1 cellular context compared by ENCODE assay signal in the genomic region with DNA sequence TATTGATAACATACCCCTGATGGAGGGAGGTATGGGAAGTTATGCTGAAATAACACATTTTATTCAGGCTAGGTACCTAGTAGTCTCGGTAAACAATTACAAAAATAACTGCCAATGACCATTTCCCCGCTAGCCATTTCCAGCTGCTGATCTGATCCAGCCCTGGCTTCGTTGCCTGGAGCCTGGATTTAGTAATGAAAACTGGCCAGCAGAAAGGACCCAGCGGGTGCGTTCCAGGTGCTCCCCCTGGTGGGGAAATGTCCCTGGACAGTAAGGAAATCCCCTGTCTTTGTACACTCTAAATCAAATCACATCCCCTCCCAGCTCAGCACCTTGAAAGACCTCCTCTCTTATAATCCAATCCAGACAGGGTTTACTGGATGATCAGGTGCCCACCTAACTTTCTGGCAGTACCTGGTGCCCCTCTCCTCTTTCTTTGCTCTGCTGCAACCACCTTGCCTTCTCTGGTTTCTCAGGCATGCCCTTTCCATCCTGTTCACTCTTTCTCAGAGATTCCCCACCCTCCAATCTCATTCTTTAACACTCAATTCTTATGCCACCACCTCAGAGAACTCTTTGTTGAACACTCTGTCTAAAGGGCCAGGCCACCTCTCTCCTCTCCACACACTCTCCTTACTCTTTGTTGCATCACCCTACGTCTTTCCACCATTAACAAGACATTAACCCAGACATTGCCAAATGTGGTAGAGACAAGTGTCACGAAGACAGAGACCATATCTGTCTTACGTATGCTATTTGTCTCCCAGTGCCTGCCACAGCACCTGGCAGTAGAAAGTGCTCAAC.
TF ChIP-seq lines count a peak whose summit lies in the region.

No MANE protein-coding gene starts in this region.

TF ChIP-seq in K562, 482 proteins besides CTCF, POLR2A, EP300 and RAD21 (continued from another document and continues in another):
- TF ChIP-seq, protein P1, sequence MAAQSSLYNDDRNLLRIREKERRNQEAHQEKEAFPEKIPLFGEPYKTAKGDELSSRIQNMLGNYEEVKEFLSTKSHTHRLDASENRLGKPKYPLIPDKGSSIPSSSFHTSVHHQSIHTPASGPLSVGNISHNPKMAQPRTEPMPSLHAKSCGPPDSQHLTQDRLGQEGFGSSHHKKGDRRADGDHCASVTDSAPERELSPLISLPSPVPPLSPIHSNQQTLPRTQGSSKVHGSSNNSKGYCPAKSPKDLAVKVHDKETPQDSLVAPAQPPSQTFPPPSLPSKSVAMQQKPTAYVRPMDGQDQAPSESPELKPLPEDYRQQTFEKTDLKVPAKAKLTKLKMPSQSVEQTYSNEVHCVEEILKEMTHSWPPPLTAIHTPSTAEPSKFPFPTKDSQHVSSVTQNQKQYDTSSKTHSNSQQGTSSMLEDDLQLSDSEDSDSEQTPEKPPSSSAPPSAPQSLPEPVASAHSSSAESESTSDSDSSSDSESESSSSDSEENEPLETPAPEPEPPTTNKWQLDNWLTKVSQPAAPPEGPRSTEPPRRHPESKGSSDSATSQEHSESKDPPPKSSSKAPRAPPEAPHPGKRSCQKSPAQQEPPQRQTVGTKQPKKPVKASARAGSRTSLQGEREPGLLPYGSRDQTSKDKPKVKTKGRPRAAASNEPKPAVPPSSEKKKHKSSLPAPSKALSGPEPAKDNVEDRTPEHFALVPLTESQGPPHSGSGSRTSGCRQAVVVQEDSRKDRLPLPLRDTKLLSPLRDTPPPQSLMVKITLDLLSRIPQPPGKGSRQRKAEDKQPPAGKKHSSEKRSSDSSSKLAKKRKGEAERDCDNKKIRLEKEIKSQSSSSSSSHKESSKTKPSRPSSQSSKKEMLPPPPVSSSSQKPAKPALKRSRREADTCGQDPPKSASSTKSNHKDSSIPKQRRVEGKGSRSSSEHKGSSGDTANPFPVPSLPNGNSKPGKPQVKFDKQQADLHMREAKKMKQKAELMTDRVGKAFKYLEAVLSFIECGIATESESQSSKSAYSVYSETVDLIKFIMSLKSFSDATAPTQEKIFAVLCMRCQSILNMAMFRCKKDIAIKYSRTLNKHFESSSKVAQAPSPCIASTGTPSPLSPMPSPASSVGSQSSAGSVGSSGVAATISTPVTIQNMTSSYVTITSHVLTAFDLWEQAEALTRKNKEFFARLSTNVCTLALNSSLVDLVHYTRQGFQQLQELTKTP (IDR thresholded peaks at IDR 0.05; ENCODE audit: low read depth in 1 of 2, partially characterized antibody in 2 of 2), result no peak
- TF ChIP-seq DMBX1 (CRISPR knock-in tag; IDR thresholded peaks at IDR 0.05; ENCODE audit: borderline replicate concordance) (peak; percentile 47; the same call in 1 of the 2 replicates), ZBTB17 (CRISPR knock-in tag; IDR thresholded peaks at IDR 0.05) (no peak), ZNF239 (CRISPR knock-in tag; IDR thresholded peaks at IDR 0.05) (no peak; the same call in 1 of the 2 replicates), ZNF23 (CRISPR knock-in tag; IDR thresholded peaks at IDR 0.05) (no peak), TBP (optimal IDR thresholded peaks at IDR 0.05; ENCODE audit: low read depth, low read length) (no peak), IRF2 (CRISPR knock-in tag; IDR thresholded peaks at IDR 0.05) (no peak), RHOXF2B (CRISPR knock-in tag; conservative IDR thresholded peaks at IDR 0.05) (no peak), CHD1 (IDR thresholded peaks at IDR 0.05; ENCODE audit: low read length) (no peak), BRF1 (IDR thresholded peaks at IDR 0.05; ENCODE audit: borderline replicate concordance, extremely low read depth, insufficient read length) (no peak), CHD2 (IDR thresholded peaks at IDR 0.05; ENCODE audit: low read depth, low read length) (no peak), ETV5 (CRISPR knock-in tag; IDR thresholded peaks at IDR 0.05; ENCODE audit: low read depth) (no peak), HDAC6 (IDR thresholded peaks at IDR 0.05; ENCODE audit: low read depth, low read length) (no peak), TAF15 (IDR thresholded peaks at IDR 0.05; ENCODE audit: low read depth, low read length) (no peak), MEF2D (tag; conservative IDR thresholded peaks at IDR 0.05; ENCODE audit: low read depth) (0 out of 2 replicates have a peak, but pooled peaks have one; percentile 14), ZNF143 (CRISPR knock-in tag; IDR thresholded peaks at IDR 0.05) (no peak), TARDBP (IDR thresholded peaks at IDR 0.05) (no peak), RBM15 (IDR thresholded peaks at IDR 0.05; ENCODE audit: insufficient read depth, low read length) (no peak), GATAD2B (IDR thresholded peaks at IDR 0.05; ENCODE audit: borderline replicate concordance) (no peak), NFATC3 (IDR thresholded peaks at IDR 0.05) (no peak), ZZZ3 (IDR thresholded peaks at IDR 0.05) (no peak), STAG1 (CRISPR knock-in tag; IDR thresholded peaks at IDR 0.05; ENCODE audit: borderline replicate concordance) (no peak), ZNF695 (CRISPR knock-in tag; IDR thresholded peaks at IDR 0.05) (no peak), GTF2A2 (tag; IDR thresholded peaks at IDR 0.05) (no peak), SMAD4 (CRISPR knock-in tag; conservative IDR thresholded peaks at IDR 0.05) (peak; percentile 61), DDX20 (tag; IDR thresholded peaks at IDR 0.05; ENCODE audit: low read depth) (no peak), RAD51 (IDR thresholded peaks at IDR 0.05; ENCODE audit: borderline replicate concordance, low read depth) (no peak), YY1 (IDR thresholded peaks at IDR 0.05; ENCODE audit: borderline replicate concordance in 1 of 3, control insufficient read depth in 1 of 3, extremely low read depth in 1 of 3, insufficient read depth in 3 of 3, insufficient read length in 1 of 3, insufficient replicate concordance in 2 of 3, low read depth in 1 of 3, low read length in 2 of 3) (no peak), KDM5B (IDR thresholded peaks at IDR 0.05; ENCODE audit: insufficient replicate concordance, low read depth, low read length) (no peak), HCFC1 (IDR thresholded peaks at IDR 0.05; ENCODE audit: low read depth, low read length) (no peak), ZNF785 (CRISPR knock-in tag; IDR thresholded peaks at IDR 0.05) (no peak), JUN (IDR thresholded peaks at IDR 0.05; ENCODE audit: borderline replicate concordance, low read depth, low read length) (no peak), JUN (CRISPR knock-in tag; IDR thresholded peaks at IDR 0.05; ENCODE audit: borderline replicate concordance) (no peak), ZNF778 (CRISPR knock-in tag; IDR thresholded peaks at IDR 0.05) (no peak), JUND (IDR thresholded peaks at IDR 0.05; ENCODE audit: borderline replicate concordance, low read depth, low read length) (peak; percentile 41; the same call in 1 of the 2 replicates), JUND (tag; IDR thresholded peaks at IDR 0.05; ENCODE audit: borderline replicate concordance, low read depth, low read length) (no peak), SP1 (CRISPR knock-in tag; IDR thresholded peaks at IDR 0.05) (no peak)
- TF ChIP-seq, protein P2, sequence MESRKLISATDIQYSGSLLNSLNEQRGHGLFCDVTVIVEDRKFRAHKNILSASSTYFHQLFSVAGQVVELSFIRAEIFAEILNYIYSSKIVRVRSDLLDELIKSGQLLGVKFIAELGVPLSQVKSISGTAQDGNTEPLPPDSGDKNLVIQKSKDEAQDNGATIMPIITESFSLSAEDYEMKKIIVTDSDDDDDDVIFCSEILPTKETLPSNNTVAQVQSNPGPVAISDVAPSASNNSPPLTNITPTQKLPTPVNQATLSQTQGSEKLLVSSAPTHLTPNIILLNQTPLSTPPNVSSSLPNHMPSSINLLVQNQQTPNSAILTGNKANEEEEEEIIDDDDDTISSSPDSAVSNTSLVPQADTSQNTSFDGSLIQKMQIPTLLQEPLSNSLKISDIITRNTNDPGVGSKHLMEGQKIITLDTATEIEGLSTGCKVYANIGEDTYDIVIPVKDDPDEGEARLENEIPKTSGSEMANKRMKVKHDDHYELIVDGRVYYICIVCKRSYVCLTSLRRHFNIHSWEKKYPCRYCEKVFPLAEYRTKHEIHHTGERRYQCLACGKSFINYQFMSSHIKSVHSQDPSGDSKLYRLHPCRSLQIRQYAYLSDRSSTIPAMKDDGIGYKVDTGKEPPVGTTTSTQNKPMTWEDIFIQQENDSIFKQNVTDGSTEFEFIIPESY (CRISPR knock-in tag; IDR thresholded peaks at IDR 0.05), result 0 out of 2 replicates have a peak, but pooled peaks have one; percentile 16
- TF ChIP-seq, protein P3, sequence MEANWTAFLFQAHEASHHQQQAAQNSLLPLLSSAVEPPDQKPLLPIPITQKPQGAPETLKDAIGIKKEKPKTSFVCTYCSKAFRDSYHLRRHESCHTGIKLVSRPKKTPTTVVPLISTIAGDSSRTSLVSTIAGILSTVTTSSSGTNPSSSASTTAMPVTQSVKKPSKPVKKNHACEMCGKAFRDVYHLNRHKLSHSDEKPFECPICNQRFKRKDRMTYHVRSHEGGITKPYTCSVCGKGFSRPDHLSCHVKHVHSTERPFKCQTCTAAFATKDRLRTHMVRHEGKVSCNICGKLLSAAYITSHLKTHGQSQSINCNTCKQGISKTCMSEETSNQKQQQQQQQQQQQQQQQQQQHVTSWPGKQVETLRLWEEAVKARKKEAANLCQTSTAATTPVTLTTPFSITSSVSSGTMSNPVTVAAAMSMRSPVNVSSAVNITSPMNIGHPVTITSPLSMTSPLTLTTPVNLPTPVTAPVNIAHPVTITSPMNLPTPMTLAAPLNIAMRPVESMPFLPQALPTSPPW (CRISPR knock-in tag; IDR thresholded peaks at IDR 0.05), result no peak
- TF ChIP-seq, protein P4, sequence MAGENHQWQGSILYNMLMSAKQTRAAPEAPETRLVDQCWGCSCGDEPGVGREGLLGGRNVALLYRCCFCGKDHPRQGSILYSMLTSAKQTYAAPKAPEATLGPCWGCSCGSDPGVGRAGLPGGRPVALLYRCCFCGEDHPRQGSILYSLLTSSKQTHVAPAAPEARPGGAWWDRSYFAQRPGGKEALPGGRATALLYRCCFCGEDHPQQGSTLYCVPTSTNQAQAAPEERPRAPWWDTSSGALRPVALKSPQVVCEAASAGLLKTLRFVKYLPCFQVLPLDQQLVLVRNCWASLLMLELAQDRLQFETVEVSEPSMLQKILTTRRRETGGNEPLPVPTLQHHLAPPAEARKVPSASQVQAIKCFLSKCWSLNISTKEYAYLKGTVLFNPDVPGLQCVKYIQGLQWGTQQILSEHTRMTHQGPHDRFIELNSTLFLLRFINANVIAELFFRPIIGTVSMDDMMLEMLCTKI (IDR thresholded peaks at IDR 0.05; ENCODE audit: partially characterized antibody), result no peak
- TF ChIP-seq, protein P5, sequence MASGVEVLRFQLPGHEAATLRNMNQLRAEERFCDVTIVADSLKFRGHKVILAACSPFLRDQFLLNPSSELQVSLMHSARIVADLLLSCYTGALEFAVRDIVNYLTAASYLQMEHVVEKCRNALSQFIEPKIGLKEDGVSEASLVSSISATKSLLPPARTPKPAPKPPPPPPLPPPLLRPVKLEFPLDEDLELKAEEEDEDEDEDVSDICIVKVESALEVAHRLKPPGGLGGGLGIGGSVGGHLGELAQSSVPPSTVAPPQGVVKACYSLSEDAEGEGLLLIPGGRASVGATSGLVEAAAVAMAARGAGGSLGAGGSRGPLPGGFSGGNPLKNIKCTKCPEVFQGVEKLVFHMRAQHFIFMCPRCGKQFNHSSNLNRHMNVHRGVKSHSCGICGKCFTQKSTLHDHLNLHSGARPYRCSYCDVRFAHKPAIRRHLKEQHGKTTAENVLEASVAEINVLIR (CRISPR knock-in tag; IDR thresholded peaks at IDR 0.05), result no peak
- TF ChIP-seq, protein P6, sequence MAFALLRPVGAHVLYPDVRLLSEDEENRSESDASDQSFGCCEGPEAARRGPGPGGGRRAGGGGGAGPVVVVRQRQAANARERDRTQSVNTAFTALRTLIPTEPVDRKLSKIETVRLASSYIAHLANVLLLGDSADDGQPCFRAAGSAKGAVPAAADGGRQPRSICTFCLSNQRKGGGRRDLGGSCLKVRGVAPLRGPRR (CRISPR knock-in tag; IDR thresholded peaks at IDR 0.05), result no peak
- TF ChIP-seq, protein P7, sequence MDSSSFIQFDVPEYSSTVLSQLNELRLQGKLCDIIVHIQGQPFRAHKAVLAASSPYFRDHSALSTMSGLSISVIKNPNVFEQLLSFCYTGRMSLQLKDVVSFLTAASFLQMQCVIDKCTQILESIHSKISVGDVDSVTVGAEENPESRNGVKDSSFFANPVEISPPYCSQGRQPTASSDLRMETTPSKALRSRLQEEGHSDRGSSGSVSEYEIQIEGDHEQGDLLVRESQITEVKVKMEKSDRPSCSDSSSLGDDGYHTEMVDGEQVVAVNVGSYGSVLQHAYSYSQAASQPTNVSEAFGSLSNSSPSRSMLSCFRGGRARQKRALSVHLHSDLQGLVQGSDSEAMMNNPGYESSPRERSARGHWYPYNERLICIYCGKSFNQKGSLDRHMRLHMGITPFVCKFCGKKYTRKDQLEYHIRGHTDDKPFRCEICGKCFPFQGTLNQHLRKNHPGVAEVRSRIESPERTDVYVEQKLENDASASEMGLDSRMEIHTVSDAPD (CRISPR knock-in tag; IDR thresholded peaks at IDR 0.05), result no peak
- TF ChIP-seq, protein P8, sequence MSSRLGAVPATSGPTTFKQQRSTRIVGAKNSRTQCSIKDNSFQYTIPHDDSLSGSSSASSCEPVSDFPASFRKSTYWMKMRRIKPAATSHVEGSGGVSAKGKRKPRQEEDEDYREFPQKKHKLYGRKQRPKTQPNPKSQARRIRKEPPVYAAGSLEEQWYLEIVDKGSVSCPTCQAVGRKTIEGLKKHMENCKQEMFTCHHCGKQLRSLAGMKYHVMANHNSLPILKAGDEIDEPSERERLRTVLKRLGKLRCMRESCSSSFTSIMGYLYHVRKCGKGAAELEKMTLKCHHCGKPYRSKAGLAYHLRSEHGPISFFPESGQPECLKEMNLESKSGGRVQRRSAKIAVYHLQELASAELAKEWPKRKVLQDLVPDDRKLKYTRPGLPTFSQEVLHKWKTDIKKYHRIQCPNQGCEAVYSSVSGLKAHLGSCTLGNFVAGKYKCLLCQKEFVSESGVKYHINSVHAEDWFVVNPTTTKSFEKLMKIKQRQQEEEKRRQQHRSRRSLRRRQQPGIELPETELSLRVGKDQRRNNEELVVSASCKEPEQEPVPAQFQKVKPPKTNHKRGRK (tag; IDR thresholded peaks at IDR 0.05), result no peak
- TF ChIP-seq, protein P9, sequence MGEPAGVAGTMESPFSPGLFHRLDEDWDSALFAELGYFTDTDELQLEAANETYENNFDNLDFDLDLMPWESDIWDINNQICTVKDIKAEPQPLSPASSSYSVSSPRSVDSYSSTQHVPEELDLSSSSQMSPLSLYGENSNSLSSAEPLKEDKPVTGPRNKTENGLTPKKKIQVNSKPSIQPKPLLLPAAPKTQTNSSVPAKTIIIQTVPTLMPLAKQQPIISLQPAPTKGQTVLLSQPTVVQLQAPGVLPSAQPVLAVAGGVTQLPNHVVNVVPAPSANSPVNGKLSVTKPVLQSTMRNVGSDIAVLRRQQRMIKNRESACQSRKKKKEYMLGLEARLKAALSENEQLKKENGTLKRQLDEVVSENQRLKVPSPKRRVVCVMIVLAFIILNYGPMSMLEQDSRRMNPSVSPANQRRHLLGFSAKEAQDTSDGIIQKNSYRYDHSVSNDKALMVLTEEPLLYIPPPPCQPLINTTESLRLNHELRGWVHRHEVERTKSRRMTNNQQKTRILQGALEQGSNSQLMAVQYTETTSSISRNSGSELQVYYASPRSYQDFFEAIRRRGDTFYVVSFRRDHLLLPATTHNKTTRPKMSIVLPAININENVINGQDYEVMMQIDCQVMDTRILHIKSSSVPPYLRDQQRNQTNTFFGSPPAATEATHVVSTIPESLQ (CRISPR knock-in tag; IDR thresholded peaks at IDR 0.05), result no peak
- TF ChIP-seq, protein P10, sequence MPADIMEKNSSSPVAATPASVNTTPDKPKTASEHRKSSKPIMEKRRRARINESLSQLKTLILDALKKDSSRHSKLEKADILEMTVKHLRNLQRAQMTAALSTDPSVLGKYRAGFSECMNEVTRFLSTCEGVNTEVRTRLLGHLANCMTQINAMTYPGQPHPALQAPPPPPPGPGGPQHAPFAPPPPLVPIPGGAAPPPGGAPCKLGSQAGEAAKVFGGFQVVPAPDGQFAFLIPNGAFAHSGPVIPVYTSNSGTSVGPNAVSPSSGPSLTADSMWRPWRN (IDR thresholded peaks at IDR 0.05; ENCODE audit: low read depth), result no peak
